Comparison of ENCODE assay signal across 35 cellular contexts in genomic region chr4:56293121-56293520, GRCh38.
"Had no signal": no experiment of that assay in that cellular context is flagged by ENCODE, and none has a peak within 500 bp of the region (broad histone marks: within the 10 kb centered on the region; RNA-seq: fewer than 3 reads in every experiment).

No MANE protein-coding gene starts in this region.

- H3K4me3 ChIP-seq: MG63 had no signal

- DNase-seq: Karpas-422, Kasumi-1, MG63, MM.1S, MV-4-11, NCI-H1048, NCI-H1092, NCI-H1092 treated with DMSO at 0.1 percent for 48 hours, NCI-H1105, NCI-H1105 treated with DMSO at 0.1 percent for 48 hours, NCI-H1417, NCI-H1417 treated with DMSO at 0.1 percent for 48 hours, NCI-H1436, NCI-H1436 treated with DMSO at 0.1 percent for 48 hours, NCI-H146, NCI-H1694, NCI-H1694 treated with DMSO at 0.1 percent for 48 hours, NCI-H187, NCI-H187 treated with DMSO at 0.1 percent for 48 hours, NCI-H1930, NCI-H2029, NCI-H2029 treated with DMSO at 0.1 percent for 48 hours, NCI-H2081, NCI-H2081 treated with DMSO at 0.1 percent for 48 hours, NCI-H2107, NCI-H2171, NCI-H2171 treated with DMSO at 0.1 percent for 48 hours, NCI-H2227 treated with DMSO at 0.1 percent for 48 hours, NCI-H226, NCI-H345, NCI-H446, NCI-H446 treated with DMSO at 0.1 percent for 48 hours, NCI-H510A, NCI-H510A treated with DMSO at 0.1 percent for 48 hours, NCI-H524 had no signal

- H3K9me3 ChIP-seq: MG63 had no signal

- H3K27me3 ChIP-seq: MG63 had no signal

- H3K36me3 ChIP-seq: MG63 had no signal
